Comparison of ENCODE assay signal across 8 cellular contexts in genomic region chr1:109790735-109791494, GRCh38. TPM values are rescaled to one million over a fixed set of nuclear protein-coding genes. Genes with fewer than 3 reads are reported as not detected.
DNase-seq lines count a peak whose midpoint lies in the region; ATAC-seq and TF ChIP-seq lines count a peak whose summit lies in the region.

No MANE protein-coding gene starts in this region.

- H3K9me3 ChIP-seq in MG63 (no peaks in the 10 kb centered on the region), upper lobe of right lung (no peaks in the 10 kb centered on the region)

- H3K4me1 Mint-ChIP-seq in activated CD8-positive, alpha-beta T cell treated with anti-CD3 and anti-CD28 coated beads, Interleukin-2, amount 10 ng/mL, durations not matched to agents 7 days and 5 days (ENCODE audit: low read depth): peaks cover 91% of the 10 kb centered on the region
- H3K4me1 Mint-ChIP-seq in Calu3 (ENCODE audit: low read depth, unreplicated experiment): peaks cover 45% of the 10 kb centered on the region

- H3K27ac ChIP-seq in upper lobe of right lung: peak overlapping the region; percentile 74

- CTCF ChIA-PET in activated CD8-positive, alpha-beta T cell treated with anti-CD3 and anti-CD28 coated beads, Interleukin-2, amount 10 ng/mL, durations not matched to agents 7 days and 5 days (lab: Charles Lee): interaction anchor here (0.6 to 27.2 kb wide), 41 partner anchors 11 to 245 kb away, joined by 3 to 1017 read pairs (median 6); partner anchors contain the start of genes AHCYL1, CSF1, GSTM2 and STRIP1
- CTCF ChIA-PET in Calu3 (lab: Charles Lee): interaction anchor here (1.0 kb wide), 1 partner anchor 193 kb away, joined by 3 read pairs; the partner anchor contains the start of gene AHCYL1

- peak overlapping the region; percentile 96 for H3K27ac Mint-ChIP-seq in activated CD8-positive, alpha-beta T cell treated with anti-CD3 and anti-CD28 coated beads, Interleukin-2, amount 10 ng/mL, durations not matched to agents 7 days and 5 days
- H3K27ac Mint-ChIP-seq in Calu3 (ENCODE audit: unreplicated experiment): no peak overlapping the region

- intact Hi-C loops in upper lobe of right lung (cut with DNase I): no loop called here
- intact Hi-C loops in Calu3 (cut with micrococcal nuclease; ENCODE audit: unreplicated experiment): no loop called here

- peaks cover 65% of the 10 kb centered on the region for H3K4me1 ChIP-seq in upper lobe of right lung

- peak overlapping the region; percentile 42 for H3K4me3 Mint-ChIP-seq in activated CD8-positive, alpha-beta T cell treated with anti-CD3 and anti-CD28 coated beads, Interleukin-2, amount 10 ng/mL, durations not matched to agents 7 days and 5 days
- no peak overlapping the region for H3K4me3 Mint-ChIP-seq in Calu3 (ENCODE audit: low read depth, unreplicated experiment)

- H3K27me3 ChIP-seq in MG63: no peaks in the 10 kb centered on the region
- no peaks in the 10 kb centered on the region for H3K27me3 ChIP-seq in upper lobe of right lung

- no TSS peak for BruUV-seq in Calu3 (replicated peaks; lab: Mats Ljungman, UMichigan)

- POLR2A ChIA-PET in activated CD8-positive, alpha-beta T cell treated with anti-CD3 and anti-CD28 coated beads, Interleukin-2, amount 10 ng/mL, durations not matched to agents 7 days and 5 days (lab: Charles Lee): interaction anchor here (0.7 to 3.4 kb wide), 12 partner anchors 9 to 192 kb away, joined by 3 to 36 read pairs (median 5); partner anchors contain the start of genes CSF1 and GSTM4

- H3K4me3 ChIP-seq in AG09309 (ENCODE audit: control insufficient read depth, low read depth, low read length) (no peak overlapping the region), MG63 (no peak overlapping the region), upper lobe of right lung (no peak overlapping the region)

- no peaks in the 10 kb centered on the region for H3K9me3 Mint-ChIP-seq in activated CD8-positive, alpha-beta T cell treated with anti-CD3 and anti-CD28 coated beads, Interleukin-2, amount 10 ng/mL, durations not matched to agents 7 days and 5 days (ENCODE audit: insufficient read depth)
- no peaks in the 10 kb centered on the region for H3K9me3 Mint-ChIP-seq in Calu3 (ENCODE audit: low read depth, unreplicated experiment)

- ATAC-seq in GM19468 (IDR thresholded peaks at IDR 0.05; ENCODE audit: extremely low read depth, unreplicated experiment) (peak; percentile 62), omental fat pad (ENCODE audit: low FRiP score) (no peak), upper lobe of right lung (peak; percentile 67)
- peak; percentile 95 for ATAC-seq in activated CD8-positive, alpha-beta T cell treated with anti-CD3 and anti-CD28 coated beads, Interleukin-2, amount 10 ng/mL, durations not matched to agents 7 days and 5 days

- H3K36me3 ChIP-seq in MG63: no peaks in the 10 kb centered on the region
- no peaks in the 10 kb centered on the region for H3K36me3 ChIP-seq in upper lobe of right lung

- no peak for TF ChIP-seq POLR2A in erythroblast (IDR thresholded peaks at IDR 0.05; ENCODE audit: low read length)

- no peaks in the 10 kb centered on the region for H3K36me3 Mint-ChIP-seq in activated CD8-positive, alpha-beta T cell treated with anti-CD3 and anti-CD28 coated beads, Interleukin-2, amount 10 ng/mL, durations not matched to agents 7 days and 5 days (ENCODE audit: low read depth)
- no peaks in the 10 kb centered on the region for H3K36me3 Mint-ChIP-seq in Calu3 (ENCODE audit: insufficient read depth, unreplicated experiment)

- DNase-seq in AG09309 (ENCODE audit: low read depth) (no peak), MG63 (peak; percentile 87), erythroblast (lab: John Stamatoyannopoulos, UW) (peak; percentile 53 to 73), omental fat pad (ENCODE audit: low spot score) (peak; percentile 20), upper lobe of right lung (peak; percentile 81), Calu3 (no peak)
- peak; percentile 94 for DNase-seq in activated CD8-positive, alpha-beta T cell treated with anti-CD3 and anti-CD28 coated beads, Interleukin-2, amount 10 ng/mL, durations not matched to agents 7 days and 5 days

- H3K27me3 Mint-ChIP-seq in activated CD8-positive, alpha-beta T cell treated with anti-CD3 and anti-CD28 coated beads, Interleukin-2, amount 10 ng/mL, durations not matched to agents 7 days and 5 days (ENCODE audit: low read depth): no peaks in the 10 kb centered on the region
- no peaks in the 10 kb centered on the region for H3K27me3 Mint-ChIP-seq in Calu3 (ENCODE audit: unreplicated experiment)

- TF ChIP-seq CTCF in AG09309 (IDR thresholded peaks at IDR 0.05; ENCODE audit: control insufficient read depth, insufficient read depth, low read depth, low read length, missing control alignments) (peak; percentile 32), omental fat pad (IDR thresholded peaks at IDR 0.05) (no peak), upper lobe of right lung (IDR thresholded peaks at IDR 0.05) (peak; percentile 51), Calu3 (IDR thresholded peaks at IDR 0.05; ENCODE audit: unreplicated experiment) (no peak)

RNA-seq across cellular contexts. Expression of gene EPS8L3, which starts 27.2 kb away (rescaled TPM):
- total RNA-seq in MG63 (2014; rRNA removed; shearing (Covaris generic); ENCODE audit: low replicate concordance): not detected in 2 replicates
- not detected for total RNA-seq in activated CD8-positive, alpha-beta T cell treated with anti-CD3 and anti-CD28 coated beads, Interleukin-2, amount 10 ng/mL, durations not matched to agents 7 days and 5 days
- not detected for total RNA-seq in omental fat pad
- not detected for total RNA-seq in upper lobe of right lung
- 46.6 and 68.6 TPM in 2 replicates for total RNA-seq in Calu3 (2022)

RNA-seq across cellular contexts. Expression of gene GSTM3, which starts 50.1 kb away (rescaled TPM):
- 47.2 and 80.3 TPM in 2 replicates for total RNA-seq in MG63 (2014; rRNA removed; shearing (Covaris generic); ENCODE audit: low replicate concordance)
- 1 to 10 TPM; 5.8 to 7.6 TPM for total RNA-seq in activated CD8-positive, alpha-beta T cell treated with anti-CD3 and anti-CD28 coated beads, Interleukin-2, amount 10 ng/mL, durations not matched to agents 7 days and 5 days
- total RNA-seq in omental fat pad: 100 to 1,000 TPM in 1 of 4 donors, 10 to 100 TPM in 3; 34.4 to 223 (median 62.8) TPM
- 29.7 TPM for total RNA-seq in upper lobe of right lung
- 67.9 and 73.7 TPM in 2 replicates for total RNA-seq in Calu3 (2022)

Comparison
In these comparisons a context has a peak if more than half of its experiments do, and no peak if none do; other contexts are left out.
1. DNase-seq: peak in MG63 (single experiment), activated CD8-positive, alpha-beta T cell treated with anti-CD3 and anti-CD28 coated beads, Interleukin-2, amount 10 ng/mL, durations not matched to agents 7 days and 5 days (single experiment), erythroblast (2 of 2), omental fat pad (single experiment) and upper lobe of right lung (single experiment); none in AG09309 (single experiment) and Calu3 (single experiment).
2. CTCF ChIP-seq: peak in AG09309 (single experiment) and upper lobe of right lung (single experiment); none in omental fat pad (0 of 3) and Calu3 (single experiment).
3. RNA of gene EPS8L3, which starts 27.2 kb away (total RNA-seq): 46.6 to 68.6 TPM in Calu3; not detected in MG63, not detected in activated CD8-positive, alpha-beta T cell treated with anti-CD3 and anti-CD28 coated beads, Interleukin-2, amount 10 ng/mL, durations not matched to agents 7 days and 5 days, not detected in omental fat pad and not detected in upper lobe of right lung (single experiment); every median in the first group is over 10 times any median in the second.